ENCODE assay signal across 10 cellular contexts in genomic region chr7:74478671-74479065, GRCh38. TPM values are rescaled to one million over a fixed set of nuclear protein-coding genes. Genes with fewer than 3 reads are reported as not detected.
DNase-seq lines count a peak whose midpoint lies in the region; ATAC-seq, FAIRE-seq and TF ChIP-seq lines count a peak whose summit lies in the region.
"Had no signal": no experiment of that assay in that cellular context is flagged by ENCODE, and none has a peak within 500 bp of the region (broad histone marks: within the 10 kb centered on the region; RNA-seq: fewer than 3 reads in every experiment).

No MANE protein-coding gene starts in this region.

- ATAC-seq in upper lobe of left lung (ENCODE audit: low FRiP score in 2 of 2) (no peak), HG03521 (IDR thresholded peaks at IDR 0.05; ENCODE audit: unreplicated experiment) (no peak)
- ATAC-seq: effector memory CD8-positive, alpha-beta T cell had no signal

- H2AFZ ChIP-seq in osteoblast (ENCODE audit: low read length), result no peak overlapping the region

- H3K27ac ChIP-seq in Peyer's patch (peak overlapping the region; percentile 60 to 86 (median 73)), dorsolateral prefrontal cortex (peak overlapping the region in 54 of 59 donors; percentile 40 to 97 (median 90)), osteoblast (ENCODE audit: low read depth, low read length) (peak overlapping the region; percentile 99), upper lobe of left lung (peak overlapping the region; percentile 94 to 98 (median 96))

- TF ChIP-seq POLR2A in Peyer's patch (IDR thresholded peaks at IDR 0.05), result no peak
- no peak for TF ChIP-seq POLR2A in upper lobe of left lung (IDR thresholded peaks at IDR 0.05)

- TF ChIP-seq CTCF in Peyer's patch (IDR thresholded peaks at IDR 0.05) (no peak), dorsolateral prefrontal cortex (IDR thresholded peaks at IDR 0.05 in 54 of 56, conservative IDR thresholded peaks at IDR 0.05 in 2 of 56; ENCODE audit: low read depth in 1 of 56, partially characterized antibody in 56 of 56) (no peak), osteoblast (IDR thresholded peaks at IDR 0.05; ENCODE audit: extremely low read depth, low read depth, low read length) (no peak), upper lobe of left lung (IDR thresholded peaks at IDR 0.05) (no peak)

- WGBS in upper lobe of left lung, 2 donors, result 75 to 91% methylated on average over 3 to 4 of the region's 4 CpGs

- peak overlapping the region; percentile 40 for H3K4me2 ChIP-seq in osteoblast (ENCODE audit: insufficient read depth, low read length)

- no peaks in the 10 kb centered on the region for H3K9me3 ChIP-seq in Peyer's patch
- H3K9me3 ChIP-seq in osteoblast (ENCODE audit: low read depth, low read length), result no peaks in the 10 kb centered on the region
- no peaks in the 10 kb centered on the region for H3K9me3 ChIP-seq in upper lobe of left lung

- no peak for TF ChIP-seq EP300 in upper lobe of left lung (IDR thresholded peaks at IDR 0.05)

- FAIRE-seq in GM19239 (lab: Jason Lieb, UNC), result no peak
- FAIRE-seq: GM12892 had no signal

- H3K4me3 ChIP-seq in Peyer's patch (no peak overlapping the region), dorsolateral prefrontal cortex (peak overlapping the region in 4 of 59 donors; percentile 21 to 49 (median 43)), osteoblast (ENCODE audit: insufficient read depth, low read length) (no peak overlapping the region), upper lobe of left lung (no peak overlapping the region)

- peaks cover 45% of the 10 kb centered on the region for H3K79me2 ChIP-seq in osteoblast (ENCODE audit: insufficient read depth, low read length)

- no peaks in the 10 kb centered on the region for H4K20me1 ChIP-seq in osteoblast (ENCODE audit: insufficient read depth, low read length)

- H3K36me3 ChIP-seq in Peyer's patch (no peaks in the 10 kb centered on the region), osteoblast (ENCODE audit: insufficient read depth, low read length) (no peaks in the 10 kb centered on the region), upper lobe of left lung (no peaks in the 10 kb centered on the region)

- no peaks in the 10 kb centered on the region for H3K27me3 ChIP-seq in Peyer's patch
- no peaks in the 10 kb centered on the region for H3K27me3 ChIP-seq in dorsolateral prefrontal cortex
- no peaks in the 10 kb centered on the region for H3K27me3 ChIP-seq in osteoblast (ENCODE audit: insufficient read depth, low read length)
- no peaks in the 10 kb centered on the region for H3K27me3 ChIP-seq in upper lobe of left lung

- DNase-seq in Peyer's patch (no peak), dorsolateral prefrontal cortex (no peak), osteoblast (ENCODE audit: insufficient read length, low spot score, missing footprints) (no peak), upper lobe of left lung (no peak), GM19239 (ENCODE audit: insufficient read length, low spot score) (no peak)
- no peak for DNase-seq in stimulated activated naive CD4-positive, alpha-beta T cell treated with Interleukin-2 at 50 U/mL for 16 hours (lab: John Stamatoyannopoulos, UW)
- DNase-seq: effector memory CD8-positive, alpha-beta T cell; stimulated activated CD4-positive, alpha-beta T cell treated with anti-CD3 and anti-CD28 coated beads, Interleukin-12 subunit alpha, Interleukin-12 subunit beta, amount 100 ng/mL, for 4 hours had no signal

- intact Hi-C loops in dorsolateral prefrontal cortex (cut with DNase I), result loop anchor here in 1 of 2 donors (5.0 kb wide), 1 partner anchor 34 kb away; no protein-coding TSS in a partner anchor

- H3K4me1 ChIP-seq in Peyer's patch (peaks cover 0 to 50% (median 7%) of the 10 kb centered on the region in 4 donors), osteoblast (ENCODE audit: insufficient read depth, low read length) (peaks cover 71% of the 10 kb centered on the region), upper lobe of left lung (peaks cover 61 to 78% (median 71%) of the 10 kb centered on the region in 4 donors)

RNA-seq across cellular contexts. Expression of gene GTF2IRD1, which starts 25.0 kb away (rescaled TPM):
- total RNA-seq in Peyer's patch, result 10 to 100 TPM in 3 of 4 donors, 1 to 10 TPM in 1; 2.8 to 27.1 (median 17.1) TPM
- total RNA-seq in dorsolateral prefrontal cortex, result 10 to 100 TPM; 13.2 to 37.2 (median 22.2) TPM
- total RNA-seq in osteoblast, result 15.9 and 18.6 TPM in 2 replicates
- 10 to 100 TPM; 16.4 to 41.9 (median 28.1) TPM for total RNA-seq in upper lobe of left lung
